ENCODE assay signal across 7 cellular contexts in genomic region chr2:40646642-40647041, GRCh38.
"Had no signal": no experiment of that assay in that cellular context is flagged by ENCODE, and none has a peak within 500 bp of the region (broad histone marks: within the 10 kb centered on the region; RNA-seq: fewer than 3 reads in every experiment).

No MANE protein-coding gene starts in this region.

- DNase-seq: GDM1, GF-D8 had no signal

- ATAC-seq: GM12878 had no signal

- H3K4me3 ChIP-seq: GM12878 had no signal

- FAIRE-seq: GM12878, GM12891, GM12892, GM18507, GM19239 had no signal
